ENCODE assay signal across 16 cellular contexts in genomic region chr17:51397361-51398127, GRCh38.
A peak's percentile ranks its signal among the peaks of the same experiment; 100 is the strongest.
DNase-seq lines count a peak whose midpoint lies in the region; ATAC-seq, FAIRE-seq and TF ChIP-seq lines count a peak whose summit lies in the region.
"Had no signal": no experiment of that assay in that cellular context is flagged by ENCODE, and none has a peak within 500 bp of the region (broad histone marks: within the 10 kb centered on the region; RNA-seq: fewer than 3 reads in every experiment).

No MANE protein-coding gene starts in this region.

- H3K4me1 ChIP-seq in HUES6 (ENCODE audit: control insufficient read depth, insufficient read depth, low read length) (peaks cover 11% of the 10 kb centered on the region; the same call in 1 of the 2 replicates), small intestine (ENCODE audit: control insufficient read depth in 2 of 2, insufficient read depth in 1 of 2, low read depth in 1 of 2, low read length in 1 of 2) (no peaks in the 10 kb centered on the region)

- no peaks in the 10 kb centered on the region for H3K36me3 ChIP-seq in HUES6 (ENCODE audit: control insufficient read depth, insufficient read depth, low read length)
- no peaks in the 10 kb centered on the region for H3K36me3 ChIP-seq in bronchial epithelial cell (ENCODE audit: control insufficient read depth, insufficient read depth, low read length)
- no peaks in the 10 kb centered on the region for H3K36me3 ChIP-seq in small intestine (ENCODE audit: control insufficient read depth in 2 of 2, insufficient read depth in 2 of 2, low read length in 2 of 2)

- H3K4me3 ChIP-seq in HUES6 (ENCODE audit: low read depth, low read length) (no peak overlapping the region), bronchial epithelial cell (ENCODE audit: low read depth, low read length) (no peak overlapping the region), small intestine (ENCODE audit: low read depth in 1 of 2, low read length in 2 of 2) (no peak overlapping the region)

- H3K9me3 ChIP-seq in HUES6 (ENCODE audit: control insufficient read depth, insufficient read depth, low read depth, low read length), result no peaks in the 10 kb centered on the region
- H3K9me3 ChIP-seq in small intestine (ENCODE audit: control insufficient read depth, low read depth), result no peaks in the 10 kb centered on the region

- FAIRE-seq in bronchial epithelial cell (lab: Jason Lieb, UNC), result peak; percentile 55
- no peak for FAIRE-seq in small intestine (lab: Jason Lieb, UNC)

- ATAC-seq in GM19023 (IDR thresholded peaks at IDR 0.05; ENCODE audit: unreplicated experiment) (no peak), Right ventricle myocardium superior (ENCODE audit: poor library complexity) (no peak)
- ATAC-seq: activated CD8-positive, alpha-beta memory T cell treated with anti-CD3 and anti-CD28 coated beads, Interleukin-2, amount 10 ng/mL, durations not matched to agents 7 days and 5 days; stimulated activated naive CD8-positive, alpha-beta T cell treated with anti-CD3 and anti-CD28 coated beads, Interleukin-15, amount 100 ng/mL, for 72 hours had no signal

- peak overlapping the region; percentile 35 for H3K9ac ChIP-seq in HUES6 (ENCODE audit: low read length)

- intact Hi-C loops in Right ventricle myocardium superior (cut with DNase I), result no loop called here

- no peak for TF ChIP-seq CTCF in bronchial epithelial cell (IDR thresholded peaks at IDR 0.05; ENCODE audit: insufficient read depth, low read length, severe bottlenecking)

- H3K27ac ChIP-seq in HUES6 (ENCODE audit: low read depth, low read length) (no peak overlapping the region; the same call in 1 of the 2 replicates), small intestine (ENCODE audit: low read depth in 1 of 2, low read length in 1 of 2) (no peak overlapping the region)
- H3K27ac ChIP-seq: HL-60 had no signal

- peak; percentile 81 for DNase-seq in Daoy (ENCODE audit: low read depth)
- peak; percentile 80 for DNase-seq in bronchial epithelial cell (ENCODE audit: low read depth)
- DNase-seq in non-pigmented ciliary epithelial cell (ENCODE audit: low read depth), result peak; percentile 37
- DNase-seq in Right ventricle myocardium superior, result no peak
- no peak for DNase-seq in DMS79 (lab: John Stamatoyannopoulos, UW)
- no peak for DNase-seq in small intestine
- DNase-seq: activated CD8-positive, alpha-beta memory T cell treated with anti-CD3 and anti-CD28 coated beads, Interleukin-2, amount 10 ng/mL, durations not matched to agents 7 days and 5 days; activated naive CD4-positive, alpha-beta T cell treated with anti-CD3 and anti-CD28 coated beads, Interleukin-2, amount 50 U/mL, for 16 hours; immature natural killer cell; NCI-H1048; NCI-H510A; SHP77 treated with DMSO at 0.1 percent for 48 hours; stimulated activated naive CD8-positive, alpha-beta T cell treated with anti-CD3 and anti-CD28 coated beads, Interleukin-15, amount 100 ng/mL, for 72 hours had no signal

- WGBS in small intestine, 3 donors, result 61 to 69% (median 63%) methylated on average over 8 of the region's 8 CpGs

- H3K27me3 ChIP-seq in HUES6 (ENCODE audit: control insufficient read depth, insufficient read depth, low read length) (no peaks in the 10 kb centered on the region), bronchial epithelial cell (ENCODE audit: control insufficient read depth, insufficient read depth, low read length) (no peaks in the 10 kb centered on the region), small intestine (ENCODE audit: control insufficient read depth in 2 of 2, insufficient read depth in 2 of 2, low read length in 2 of 2) (no peaks in the 10 kb centered on the region)

Comparison
In these comparisons a context has a peak if more than half of its experiments do, and no peak if none do; other contexts are left out.
1. DNase-seq: peak in Daoy (single experiment), bronchial epithelial cell (single experiment) and non-pigmented ciliary epithelial cell (single experiment); none in Right ventricle myocardium superior (single experiment), DMS79 (single experiment) and small intestine (single experiment).